8 cellular contexts compared by ENCODE assay signal in the genomic region with DNA sequence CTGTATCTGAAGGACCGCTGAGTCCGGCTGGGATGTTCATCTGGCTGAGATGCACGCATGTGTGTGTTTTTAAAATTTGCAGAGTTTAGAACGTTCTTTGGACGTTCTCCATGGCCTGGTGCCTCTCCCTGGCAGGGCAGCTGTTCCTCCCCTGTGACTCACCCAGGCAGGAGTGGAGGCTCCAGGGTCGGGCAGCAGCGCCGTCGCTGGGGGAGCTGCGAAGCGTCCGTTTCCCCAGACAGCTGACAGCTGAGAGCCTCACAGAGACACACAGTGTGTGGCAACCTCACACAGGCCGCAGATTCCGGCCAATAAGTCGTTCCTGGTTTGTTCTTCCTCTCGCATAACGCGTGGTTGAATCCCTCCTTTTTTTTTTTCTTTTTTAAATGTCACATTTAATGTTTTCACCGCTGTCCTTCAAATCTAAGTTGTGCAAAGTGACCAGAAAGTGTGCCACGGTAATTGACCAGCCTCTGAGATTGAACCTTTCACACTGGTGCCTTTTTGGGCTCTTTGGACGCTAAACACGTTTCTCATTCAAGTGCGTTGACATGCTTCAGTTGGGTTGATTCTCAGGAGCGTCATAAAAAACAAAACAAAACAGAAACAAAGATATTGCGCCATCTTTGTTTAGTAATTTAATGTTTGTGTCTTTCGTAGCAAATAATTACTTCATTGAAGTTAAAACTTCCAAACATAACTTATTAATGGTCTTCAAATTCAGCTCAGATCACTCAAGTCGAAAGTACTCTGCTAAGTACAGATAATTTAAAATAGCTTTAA.
DNase-seq lines count a peak whose midpoint lies in the region; ATAC-seq and TF ChIP-seq lines count a peak whose summit lies in the region.

No MANE protein-coding gene starts in this region.

- intact Hi-C loops in left cardiac atrium (cut with DNase I) = no loop called here
- intact Hi-C loops in sigmoid colon (cut with DNase I) = loop anchor here (1.0 to 2.0 kb wide), 2 partner anchors 21 to 134 kb away; no protein-coding TSS in a partner anchor

- peaks cover 10% of the 10 kb centered on the region for H3K4me1 ChIP-seq in GM23248 (ENCODE audit: insufficient read depth)
- H3K4me1 ChIP-seq in sigmoid colon = peaks cover 0 to 28% (median 15%) of the 10 kb centered on the region in 4 donors

- H3K9me3 ChIP-seq in GM23248 (ENCODE audit: low read depth) (no peaks in the 10 kb centered on the region), sigmoid colon (no peaks in the 10 kb centered on the region)

- no peak for TF ChIP-seq POLR2A in sigmoid colon (IDR thresholded peaks at IDR 0.05)

- peak overlapping the region; percentile 73 for H3K9ac ChIP-seq in GM23248

- in situ Hi-C loops in GM23248 (cut with MboI) = no loop called here

- peak in 3 of 4 donors; percentile 39 to 83 (median 77) for TF ChIP-seq EP300 in sigmoid colon (IDR thresholded peaks at IDR 0.05)

- ATAC-seq in left cardiac atrium (peak; percentile 99), GM21576 (IDR thresholded peaks at IDR 0.05; ENCODE audit: unreplicated experiment) (no peak), GM21515 (IDR thresholded peaks at IDR 0.05; ENCODE audit: unreplicated experiment) (no peak)

- H4K20me1 ChIP-seq in GM23248 (ENCODE audit: insufficient read depth) = no peaks in the 10 kb centered on the region

- DNase-seq in GM23248 (peak; percentile 96), T1000 (lab: John Stamatoyannopoulos, UW) (peak; percentile 31), left cardiac atrium (peak; percentile 83), sigmoid colon (peak; percentile 95), NCI-H526 (lab: John Stamatoyannopoulos, UW) (no peak)
- no peak for DNase-seq in activated effector memory CD4-positive, alpha-beta T cell treated with Interleukin-2 at 50 U/mL for 16 hours

- no peaks in the 10 kb centered on the region for H3F3A ChIP-seq in GM23248 (ENCODE audit: insufficient read depth)

- peak overlapping the region; percentile 76 for H3K4me2 ChIP-seq in GM23248 (ENCODE audit: unreplicated experiment)

- H3K79me2 ChIP-seq in GM23248 (ENCODE audit: insufficient read depth) = no peaks in the 10 kb centered on the region

- 4 to 6% methylated on average over 24 to 27 of the region's 27 CpGs for WGBS in GM23248 (ENCODE audit: low coverage in 1 of 2, low lambda C conversion rate in 2 of 2, missing lambda C conversion rate in 2 of 2), 2 experiments
- 76 to 86% methylated on average over 27 of the region's 27 CpGs for WGBS in sigmoid colon, 2 donors

- H3K4me3 ChIP-seq in GM23248 (peak overlapping the region; percentile 58), sigmoid colon (no peak overlapping the region)

- peak in 2 of 4 experiments; percentile 39 to 41 for TF ChIP-seq CTCF in sigmoid colon (IDR thresholded peaks at IDR 0.05)

- H3K36me3 ChIP-seq in GM23248 (ENCODE audit: low read depth) = no peaks in the 10 kb centered on the region
- H3K36me3 ChIP-seq in sigmoid colon = peaks cover 0 to 11% (median 3%) of the 10 kb centered on the region in 4 donors

- peak overlapping the region; percentile 75 for H3K27ac ChIP-seq in GM23248
- peak overlapping the region; percentile 59 to 80 (median 78) for H3K27ac ChIP-seq in sigmoid colon

- H3K9me2 ChIP-seq in GM23248 (ENCODE audit: insufficient read depth) = no peaks in the 10 kb centered on the region

- H3K27me3 ChIP-seq in GM23248 (replicated peaks; ENCODE audit: insufficient read depth) (no peaks in the 10 kb centered on the region), sigmoid colon (no peaks in the 10 kb centered on the region)

- peak overlapping the region; percentile 93 for H2AFZ ChIP-seq in GM23248

Comparison
In these comparisons a context has a peak if more than half of its experiments do, and no peak if none do; other contexts are left out.
1. DNase-seq: peak in GM23248 (single experiment), T1000 (single experiment), left cardiac atrium (single experiment) and sigmoid colon (single experiment); none in NCI-H526 (0 of 2) and activated effector memory CD4-positive, alpha-beta T cell treated with Interleukin-2 at 50 U/mL for 16 hours (single experiment).
2. ATAC-seq: peak in left cardiac atrium (2 of 2); none in GM21576 (single experiment) and GM21515 (single experiment).